28 cellular contexts compared by ENCODE assay signal in the genomic region with DNA sequence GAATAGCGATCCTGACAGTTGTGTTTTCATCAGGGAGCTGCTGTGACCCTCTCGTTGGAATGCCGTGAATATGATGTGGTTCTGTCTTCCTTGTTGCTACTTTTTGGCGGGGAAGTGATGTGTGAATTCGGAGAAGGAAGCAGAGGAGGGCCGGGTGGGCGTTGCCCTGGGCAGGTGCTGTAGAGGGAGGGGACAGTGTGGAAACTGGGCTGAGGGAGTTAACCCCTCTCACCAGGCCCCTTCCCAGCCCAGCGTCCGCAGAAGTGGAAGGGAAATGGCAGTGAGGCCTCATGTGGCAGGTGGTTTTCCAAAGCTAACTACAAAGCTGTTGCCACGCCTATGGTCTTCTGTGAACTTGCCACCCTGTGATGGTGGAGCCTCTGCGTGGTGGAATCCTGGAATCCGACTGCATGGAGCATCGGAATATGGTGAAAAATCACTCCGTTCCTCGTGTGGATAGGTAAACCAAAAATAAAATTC.
"Had no signal": no experiment of that assay in that cellular context is flagged by ENCODE, and none has a peak within 500 bp of the region (broad histone marks: within the 10 kb centered on the region; RNA-seq: fewer than 3 reads in every experiment).

No MANE protein-coding gene starts in this region.

- H3K4me3 Mint-ChIP-seq: activated B cell treated with CpG ODN at 0.5 μM for 24 hours; activated CD4-positive, alpha-beta memory T cell treated with anti-CD3 and anti-CD28 coated beads, Interleukin-2, amount 10 ng/mL, durations not matched to agents 7 days and 5 days; activated CD4-positive, alpha-beta T cell treated with anti-CD3 and anti-CD28 coated beads, Interleukin-2, amount 10 ng/mL, durations not matched to agents 7 days and 5 days; activated naive CD4-positive, alpha-beta T cell treated with anti-CD3 and anti-CD28 coated beads, Interleukin-2, amount 50 U/mL, for 24 hours; activated T-helper 17 cell treated with anti-CD3 and anti-CD28 coated beads, Interleukin-2, amount 50 U/mL, for 72 hours had no signal

- H3K9me3 ChIP-seq: breast epithelium, Peyer's patch, SJSA1 had no signal

- H3K4me1 ChIP-seq: breast epithelium, Peyer's patch, SJSA1 had no signal

- H3K27ac ChIP-seq: breast epithelium, Peyer's patch, RWPE1, SJSA1 had no signal

- H3K27ac Mint-ChIP-seq: activated B cell treated with CpG ODN at 0.5 μM for 24 hours; activated CD4-positive, alpha-beta memory T cell treated with anti-CD3 and anti-CD28 coated beads, Interleukin-2, amount 10 ng/mL, durations not matched to agents 7 days and 5 days; activated CD4-positive, alpha-beta T cell treated with anti-CD3 and anti-CD28 coated beads, Interleukin-2, amount 10 ng/mL, durations not matched to agents 7 days and 5 days; activated naive CD4-positive, alpha-beta T cell treated with anti-CD3 and anti-CD28 coated beads, Interleukin-2, amount 50 U/mL, for 24 hours; activated T-helper 17 cell treated with anti-CD3 and anti-CD28 coated beads, Interleukin-2, amount 50 U/mL, for 72 hours had no signal

- H3K4me1 Mint-ChIP-seq: activated B cell treated with CpG ODN at 0.5 μM for 24 hours; activated CD4-positive, alpha-beta memory T cell treated with anti-CD3 and anti-CD28 coated beads, Interleukin-2, amount 10 ng/mL, durations not matched to agents 7 days and 5 days; activated CD4-positive, alpha-beta T cell treated with anti-CD3 and anti-CD28 coated beads, Interleukin-2, amount 10 ng/mL, durations not matched to agents 7 days and 5 days; activated naive CD4-positive, alpha-beta T cell treated with anti-CD3 and anti-CD28 coated beads, Interleukin-2, amount 50 U/mL, for 24 hours; activated T-helper 17 cell treated with anti-CD3 and anti-CD28 coated beads, Interleukin-2, amount 50 U/mL, for 72 hours had no signal

- ATAC-seq: activated T-helper 17 cell treated with anti-CD3 and anti-CD28 coated beads, Interleukin-2, amount 50 U/mL, for 72 hours; SK-N-SH treated with all-trans-retinoic acid at 6 μM for 48 hours had no signal

- H3K36me3 ChIP-seq: breast epithelium, Peyer's patch, SJSA1 had no signal

- H3K27me3 Mint-ChIP-seq: activated B cell treated with CpG ODN at 0.5 μM for 24 hours; activated CD4-positive, alpha-beta T cell treated with anti-CD3 and anti-CD28 coated beads, Interleukin-2, amount 10 ng/mL, durations not matched to agents 7 days and 5 days had no signal

- H3K4me3 ChIP-seq: breast epithelium, Peyer's patch, SJSA1 had no signal

- H3K27me3 ChIP-seq: breast epithelium, Peyer's patch, SJSA1 had no signal

- DNase-seq: activated B cell treated with CpG ODN at 0.5 μM for 24 hours; activated CD4-positive, alpha-beta memory T cell treated with anti-CD3 and anti-CD28 coated beads, Interleukin-2, amount 10 ng/mL, durations not matched to agents 7 days and 5 days; activated CD4-positive, alpha-beta T cell treated with anti-CD3 and anti-CD28 coated beads for 1 hour; activated CD4-positive, alpha-beta T cell treated with anti-CD3 and anti-CD28 coated beads, Interleukin-2, amount 10 ng/mL, durations not matched to agents 7 days and 5 days; activated naive CD4-positive, alpha-beta T cell; activated T-cell treated with anti-CD3 and anti-CD28 coated beads for 4 hours; activated T-cell treated with anti-CD3 and anti-CD28 coated beads, Interleukin-2, amount 50 U/mL, for 48 hours; aorta; Kasumi-1; KBM-7; NCI-H1105 treated with DMSO at 0.1 percent for 48 hours; NCI-H1436 treated with DMSO at 0.1 percent for 48 hours; NCI-H187; NCI-H2081; NCI-H510A treated with DMSO at 0.1 percent for 48 hours; NCI-H69; NK-92 treated with Interleukin-12 subunit alpha and Interleukin-12 subunit beta, amount 100 ng/mL, for 24 hours; OCI-M1; Peyer's patch; SHP77; SW 1271; T-helper 9 cell had no signal

- H3K9me3 Mint-ChIP-seq: activated CD4-positive, alpha-beta memory T cell treated with anti-CD3 and anti-CD28 coated beads, Interleukin-2, amount 10 ng/mL, durations not matched to agents 7 days and 5 days; activated CD4-positive, alpha-beta T cell treated with anti-CD3 and anti-CD28 coated beads, Interleukin-2, amount 10 ng/mL, durations not matched to agents 7 days and 5 days; activated T-helper 17 cell treated with anti-CD3 and anti-CD28 coated beads, Interleukin-2, amount 50 U/mL, for 72 hours had no signal
